Comparison of ENCODE assay signal across 23 cellular contexts in genomic region chr2:134954065-134954464, GRCh38. TPM values are rescaled to one million over a fixed set of nuclear protein-coding genes. Genes with fewer than 3 reads are reported as not detected.
DNase-seq lines count a peak whose midpoint lies in the region; ATAC-seq, FAIRE-seq and TF ChIP-seq lines count a peak whose summit lies in the region.
"Had no signal": no experiment of that assay in that cellular context is flagged by ENCODE, and none has a peak within 500 bp of the region (broad histone marks: within the 10 kb centered on the region; RNA-seq: fewer than 3 reads in every experiment).

No MANE protein-coding gene starts in this region.

- peak overlapping the region; percentile 64 for H3K27ac Mint-ChIP-seq in activated CD4-positive, alpha-beta T cell treated with anti-CD3 and anti-CD28 coated beads, Interleukin-2, amount 10 ng/mL, durations not matched to agents 7 days and 5 days
- H3K27ac Mint-ChIP-seq: CD4-positive, alpha-beta T cell had no signal

- in situ Hi-C loops in HepG2 (cut with HindIII; ENCODE audit: extremely low pct_ligation_motif_present, low pct_unique_long_range_greater_than_20kb) = no loop called here

- ATAC-seq in HepG2 (no peak), right lobe of liver (no peak), HG02870 (IDR thresholded peaks at IDR 0.05; ENCODE audit: unreplicated experiment) (no peak)

- H4K5ac ChIP-seq in H1 (ENCODE audit: insufficient read length, low read depth, low read length) = no peak overlapping the region

- FAIRE-seq in HepG2 (lab: Jason Lieb, UNC) (no peak), H1 (lab: Jason Lieb, UNC) (no peak)

- no peak overlapping the region for H3K18ac ChIP-seq in H1 (ENCODE audit: extremely low read depth, low read length)

- H3K14ac ChIP-seq in H1 (ENCODE audit: insufficient read length) = no peak overlapping the region

- H4K20me1 ChIP-seq in HepG2 (ENCODE audit: insufficient read depth, low read length) (no peaks in the 10 kb centered on the region; the same call in 1 of the 2 replicates), H1 (replicated peaks in 1 of 2; ENCODE audit: control insufficient read depth in 1 of 2, insufficient read depth in 2 of 2, low read length in 2 of 2) (peaks cover 0 to 8% of the 10 kb centered on the region in 2 experiments)

- TSS peak; percentile 1 for BruUV-seq in HepG2 (replicated peaks; lab: Mats Ljungman, UMichigan)

- no peak overlapping the region for H3K4ac ChIP-seq in H1 (replicated peaks; ENCODE audit: insufficient read length, low read depth, low read length)

- TF ChIP-seq POLR2A in HepG2 (IDR thresholded peaks at IDR 0.05; ENCODE audit: insufficient read depth in 1 of 2, low read depth in 2 of 2, low read length in 2 of 2) (no peak), right lobe of liver (IDR thresholded peaks at IDR 0.05) (no peak), H1 (IDR thresholded peaks at IDR 0.05; ENCODE audit: control extremely low read depth in 1 of 2, low read depth in 2 of 2, low read length in 2 of 2) (no peak)

- H3K23me2 ChIP-seq in H1 (ENCODE audit: low read depth, low read length) = no peaks in the 10 kb centered on the region

- H3K23ac ChIP-seq in H1 (ENCODE audit: insufficient read length) = no peak overlapping the region

- H3K36me3 ChIP-seq in HepG2 (replicated peaks in 1 of 2; ENCODE audit: control insufficient read depth in 1 of 2, insufficient read depth in 2 of 2, low read length in 2 of 2) (peaks cover 16 to 72% of the 10 kb centered on the region in 2 experiments), right lobe of liver (peaks cover 6 to 45% (median 24%) of the 10 kb centered on the region in 4 donors), H1 (ENCODE audit: control insufficient read depth in 2 of 4, insufficient read depth in 4 of 4, low read length in 3 of 4) (peaks cover 14 to 71% (median 37%) of the 10 kb centered on the region in 4 experiments)

- H3K4me2 ChIP-seq in HepG2 (ENCODE audit: low read depth, low read length) (no peak overlapping the region), H1 (ENCODE audit: insufficient read depth in 1 of 2, low read depth in 2 of 2, low read length in 2 of 2) (no peak overlapping the region)
- H3K4me2 ChIP-seq: BLaER1, SK-N-SH had no signal

- no peak overlapping the region for H3K4me3 Mint-ChIP-seq in activated CD4-positive, alpha-beta T cell treated with anti-CD3 and anti-CD28 coated beads, Interleukin-2, amount 10 ng/mL, durations not matched to agents 7 days and 5 days
- H3K4me3 Mint-ChIP-seq: CD4-positive, alpha-beta T cell had no signal

- H3K4me1 ChIP-seq in HepG2 (ENCODE audit: insufficient read depth, low read length) = peaks cover 38% of the 10 kb centered on the region
- no peaks in the 10 kb centered on the region for H3K4me1 ChIP-seq in right lobe of liver
- H3K4me1 ChIP-seq in H1 (replicated peaks in 1 of 4; ENCODE audit: control insufficient read depth in 3 of 4, insufficient read depth in 4 of 4, low read length in 3 of 4) = no peaks in the 10 kb centered on the region
- H3K4me1 ChIP-seq: BLaER1 had no signal

- peaks cover 62% of the 10 kb centered on the region for H3K36me3 Mint-ChIP-seq in activated CD4-positive, alpha-beta T cell treated with anti-CD3 and anti-CD28 coated beads, Interleukin-2, amount 10 ng/mL, durations not matched to agents 7 days and 5 days (ENCODE audit: low read depth)

- H2BK12ac ChIP-seq in H1 (ENCODE audit: low read depth, low read length) = no peak overlapping the region

- H3K4me3 ChIP-seq in HepG2 (replicated peaks in 1 of 3; ENCODE audit: insufficient read depth in 1 of 3, low read depth in 2 of 3, low read length in 3 of 3) (no peak overlapping the region), right lobe of liver (no peak overlapping the region), H1 (ENCODE audit: extremely low read depth in 1 of 4, insufficient read depth in 2 of 4, low read depth in 3 of 4, low read length in 4 of 4) (no peak overlapping the region)
- H3K4me3 ChIP-seq: BLaER1, MG63 had no signal

- CTCF ChIA-PET in activated CD4-positive, alpha-beta T cell treated with anti-CD3 and anti-CD28 coated beads, Interleukin-2, amount 10 ng/mL, durations not matched to agents 7 days and 5 days (lab: Charles Lee) = no interaction called here
- CTCF ChIA-PET in HepG2 (lab: Yijun Ruan, JAX; ENCODE audit: low intra/inter-chr PET ratio, low total read pairs) = no interaction called here
- CTCF ChIA-PET in H1 (lab: Charles Lee; ENCODE audit: partially characterized antibody) = interaction anchor here (0.6 kb wide), 1 partner anchor 856 kb away, joined by 5 read pairs; no protein-coding TSS in a partner anchor

- H2BK5ac ChIP-seq in H1 (ENCODE audit: low read depth, low read length) = no peak overlapping the region

- no peak overlapping the region for H2BK120ac ChIP-seq in H1 (replicated peaks; ENCODE audit: low read depth, low read length)

- WGBS in HepG2 (ENCODE audit: low lambda C conversion rate) = 100% methylated on average over 2 of the region's 5 CpGs
- 90% methylated on average over 2 of the region's 5 CpGs for WGBS in right lobe of liver (ENCODE audit: insufficient coverage, low coverage, low lambda C conversion rate, missing lambda C conversion rate)
- 91% methylated on average over 5 of the region's 5 CpGs; no CpG with 5 or more reads in 1 of the 2 experiments for WGBS in H1 (ENCODE audit: extremely low coverage in 1 of 2, insufficient coverage in 1 of 2, insufficient read length in 1 of 2, insufficient replicate concordance in 2 of 2, low coverage in 1 of 2, low lambda C conversion rate in 2 of 2, missing lambda C conversion rate in 1 of 2), 2 experiments

- H3K27ac ChIP-seq in HepG2 (ENCODE audit: extremely low read length, insufficient read depth, low read length) (no peak overlapping the region), right lobe of liver (no peak overlapping the region), H1 (ENCODE audit: low read depth, low read length) (no peak overlapping the region)
- H3K27ac ChIP-seq: BLaER1 had no signal

- no peaks in the 10 kb centered on the region for H3K9me3 Mint-ChIP-seq in activated CD4-positive, alpha-beta T cell treated with anti-CD3 and anti-CD28 coated beads, Interleukin-2, amount 10 ng/mL, durations not matched to agents 7 days and 5 days
- H3K9me3 Mint-ChIP-seq: CD4-positive, alpha-beta T cell had no signal

- no peak overlapping the region for H2BK15ac ChIP-seq in H1 (ENCODE audit: low read length)

- peaks cover 7% of the 10 kb centered on the region; the same call in 1 of the 2 replicates for H3K79me1 ChIP-seq in H1 (ENCODE audit: low read depth, low read length)

- no peak overlapping the region for H3K56ac ChIP-seq in H1 (replicated peaks; ENCODE audit: insufficient read length, low read depth, low read length)

- no peaks in the 10 kb centered on the region for H3K27me3 Mint-ChIP-seq in activated CD4-positive, alpha-beta T cell treated with anti-CD3 and anti-CD28 coated beads, Interleukin-2, amount 10 ng/mL, durations not matched to agents 7 days and 5 days
- H3K27me3 Mint-ChIP-seq: CD4-positive, alpha-beta T cell had no signal

- TF ChIP-seq EP300 in HepG2 (IDR thresholded peaks at IDR 0.05; ENCODE audit: low read depth in 2 of 2, low read length in 2 of 2) (no peak), HepG2 (CRISPR knock-in tag; IDR thresholded peaks at IDR 0.05; ENCODE audit: borderline replicate concordance) (no peak), H1 (IDR thresholded peaks at IDR 0.05; ENCODE audit: borderline replicate concordance in 1 of 2, low read depth in 2 of 2, low read length in 2 of 2) (no peak)

- no peak overlapping the region for H2BK20ac ChIP-seq in H1 (ENCODE audit: low read length)

- DNase-seq in activated CD4-positive, alpha-beta T cell treated with anti-CD3 and anti-CD28 coated beads, Interleukin-2, amount 10 ng/mL, durations not matched to agents 7 days and 5 days = no peak
- no peak for DNase-seq in activated CD4-positive, alpha-beta T cell treated with anti-CD3 and anti-CD28 coated beads for 48 hours
- DNase-seq in HepG2 (ENCODE audit: low spot score) = no peak
- no peak for DNase-seq in right lobe of liver
- DNase-seq in H1 (ENCODE audit: low read depth in 1 of 2, low spot score in 2 of 2) = no peak
- DNase-seq in head of caudate nucleus = no peak
- DNase-seq in cerebellar cortex (ENCODE audit: low spot score) = no peak
- DNase-seq: 8988T; CD4-positive, alpha-beta T cell; COR-L47; DMS53; KBM-7; MG63; NCI-H1105 treated with DMSO at 0.1 percent for 48 hours; NCI-H146; NCI-H1930; NCI-H2107; NCI-H446; NCI-H524 treated with DMSO at 0.1 percent for 48 hours; NCI-H774; SK-N-SH had no signal

- TF ChIP-seq RAD21 in HepG2 (CRISPR knock-in tag; IDR thresholded peaks at IDR 0.05) = no peak
- TF ChIP-seq RAD21 in H1 (IDR thresholded peaks at IDR 0.05 in 1 of 2, conservative IDR thresholded peaks at IDR 0.05 in 1 of 2; ENCODE audit: low read depth in 2 of 2, low read length in 2 of 2) = no peak

- H2AK5ac ChIP-seq in H1 (ENCODE audit: low read depth, low read length) = no peak overlapping the region

- H3K4me1 Mint-ChIP-seq in activated CD4-positive, alpha-beta T cell treated with anti-CD3 and anti-CD28 coated beads, Interleukin-2, amount 10 ng/mL, durations not matched to agents 7 days and 5 days = peaks cover 24% of the 10 kb centered on the region

- H3K27me3 ChIP-seq in HepG2 (ENCODE audit: control insufficient read depth in 1 of 2, insufficient read depth in 2 of 2, low read length in 2 of 2) (no peaks in the 10 kb centered on the region), right lobe of liver (no peaks in the 10 kb centered on the region), H1 (replicated peaks in 1 of 4; ENCODE audit: control insufficient read depth in 3 of 4, extremely low read depth in 1 of 4, insufficient read depth in 3 of 4, low read length in 3 of 4) (no peaks in the 10 kb centered on the region)
- H3K27me3 ChIP-seq: BLaER1, MG63 had no signal

- no peak overlapping the region; the same call in 1 of the 2 replicates for H4K8ac ChIP-seq in H1 (ENCODE audit: extremely low read depth, insufficient read depth, low read length)

- H3K9me3 ChIP-seq in HepG2 (ENCODE audit: low read length) (no peaks in the 10 kb centered on the region), right lobe of liver (no peaks in the 10 kb centered on the region), H1 (ENCODE audit: insufficient read depth in 2 of 2, low read depth in 1 of 2, low read length in 1 of 2) (no peaks in the 10 kb centered on the region)
- H3K9me3 ChIP-seq: BLaER1, MG63, SK-N-SH had no signal

- no peak overlapping the region for H4K91ac ChIP-seq in H1 (replicated peaks; ENCODE audit: insufficient read length, low read length)

- peaks cover 2% of the 10 kb centered on the region for H3K79me2 ChIP-seq in HepG2 (ENCODE audit: insufficient read depth, low read length)
- H3K79me2 ChIP-seq in H1 (ENCODE audit: control insufficient read depth in 1 of 2, insufficient read depth in 2 of 2, low read length in 2 of 2) = peaks cover 0 to 4% of the 10 kb centered on the region in 2 experiments; a peak in 1 of 4 replicates

- intact Hi-C loops in HepG2 (cut with micrococcal nuclease; ENCODE audit: unreplicated experiment) (no loop called here), right lobe of liver (cut with DNase I) (no loop called here), head of caudate nucleus (cut with DNase I) (no loop called here)

- H3K9ac ChIP-seq in HepG2 (ENCODE audit: insufficient read depth, low read depth, low read length) (no peak overlapping the region), H1 (replicated peaks in 1 of 4; ENCODE audit: extremely low read depth in 1 of 4, low read depth in 3 of 4, low read length in 3 of 4) (0 out of 7 replicates have a peak overlapping the region, but pooled peaks of 1 of the 4 experiments have one; percentile 27)
- H3K9ac ChIP-seq: BLaER1, SK-N-SH had no signal

- H2AFZ ChIP-seq in HepG2 (ENCODE audit: low read length) (no peak overlapping the region), H1 (ENCODE audit: low read length) (no peak overlapping the region)

- TF ChIP-seq CTCF in HepG2 (CRISPR knock-in tag; IDR thresholded peaks at IDR 0.05) (no peak), right lobe of liver (IDR thresholded peaks at IDR 0.05) (no peak), H1 (IDR thresholded peaks at IDR 0.05; ENCODE audit: control extremely low read depth in 1 of 3, insufficient read depth in 1 of 3, low read depth in 1 of 3, low read length in 3 of 3) (no peak)

- POLR2A ChIA-PET in activated CD4-positive, alpha-beta T cell treated with anti-CD3 and anti-CD28 coated beads, Interleukin-2, amount 10 ng/mL, durations not matched to agents 7 days and 5 days (lab: Charles Lee) = no interaction called here
- POLR2A ChIA-PET in HepG2 (lab: Yijun Ruan, JAX) (no interaction called here), H1 (lab: Charles Lee; ENCODE audit: partially characterized antibody) (no interaction called here)

RNA-seq across cellular contexts. Expression of gene CCNT2, which starts 35.4 kb away (rescaled TPM):
- 10 to 100 TPM; 43.5 to 50.4 TPM for total RNA-seq in activated CD4-positive, alpha-beta T cell treated with anti-CD3 and anti-CD28 coated beads, Interleukin-2, amount 10 ng/mL, durations not matched to agents 7 days and 5 days
- total RNA-seq in HepG2 (2016; rRNA removed; fragmentation: Illumina TruSeq; extraction: Trizol) (31.2 and 34.4 TPM in 2 replicates), right lobe of liver (10 to 100 TPM; 13.2 to 23.6 (median 17.5) TPM)
- total RNA-seq in HepG2 (2016; cell fraction: cytosol; rRNA removed; fragmentation: Illumina TruSeq; extraction: Trizol; ENCODE audit: low read depth) = 11.1 and 11.5 TPM in 2 replicates
- total RNA-seq in HepG2 (2016; cell fraction: insoluble cytoplasmic fraction; rRNA removed; fragmentation: Illumina TruSeq; extraction: Trizol) = 30.1 and 32.4 TPM in 2 replicates
- 9.5 and 11.8 TPM in 2 replicates for total RNA-seq in HepG2 (2016; cell fraction: membrane; rRNA removed; fragmentation: Illumina TruSeq; extraction: Trizol)
- total RNA-seq in HepG2 (2016; cell fraction: nucleus; rRNA removed; fragmentation: Illumina TruSeq; extraction: Trizol) = 89.2 and 92.5 TPM in 2 replicates
- polyA plus RNA-seq in HepG2 (2011; rRNA removed) (20.5 and 22.1 TPM in 2 replicates), H1 (2011; rRNA removed) (13.0 and 17.7 TPM in 2 replicates)
- polyA plus RNA-seq in HepG2 (2011; cell fraction: cytosol; rRNA removed) = 7.2 and 8.5 TPM in 2 replicates
- polyA plus RNA-seq in HepG2 (2011; cell fraction: nucleus; rRNA removed) = 44.4 and 46.0 TPM in 2 replicates
- polyA plus RNA-seq in HepG2 (2012) = 19.5 and 23.0 TPM in 2 replicates
- polyA plus RNA-seq in HepG2 (2016; cell fraction: cytosol; fragmentation: Illumina TruSeq; extraction: Trizol; ENCODE audit: low read depth) = 0.57 and 0.70 TPM in 2 replicates
- 19.6 and 20.9 TPM in 2 replicates for polyA plus RNA-seq in HepG2 (2016; cell fraction: insoluble cytoplasmic fraction; fragmentation: Illumina TruSeq; extraction: Trizol; ENCODE audit: low read depth)
- 2.3 and 2.4 TPM in 2 replicates for polyA plus RNA-seq in HepG2 (2016; cell fraction: membrane; fragmentation: Illumina TruSeq; extraction: Trizol; ENCODE audit: low read depth)
- polyA plus RNA-seq in HepG2 (2016; cell fraction: nucleus; fragmentation: Illumina TruSeq; extraction: Trizol; ENCODE audit: insufficient read depth, low read depth) = 96.7 and 102 TPM in 2 replicates
- polyA minus RNA-seq in HepG2 (2011; rRNA and poly(A)+ RNA removed; ENCODE audit: low replicate concordance) = 16.2 and 33.3 TPM in 2 replicates
- 23.0 and 26.5 TPM in 2 replicates for polyA minus RNA-seq in HepG2 (2011; cell fraction: cytosol; rRNA and poly(A)+ RNA removed)
- 175 and 178 TPM in 2 replicates for polyA minus RNA-seq in HepG2 (2011; cell fraction: nucleus; rRNA and poly(A)+ RNA removed)
- total RNA-seq in H1 (2021; fragmentation: NEBNext Ultra II Directional; extraction: Animal tissue kit (Norgen Biotek cat#: 25700)) = 38.3 and 39.7 TPM in 2 replicates
- polyA plus RNA-seq in H1 (2011; cell fraction: cytosol; rRNA removed) = 14.2 TPM
- polyA plus RNA-seq in H1 (2011; cell fraction: nucleus; rRNA removed) = 22.4 TPM
- polyA plus RNA-seq in H1 (2012, experiment 1 of 2) = 16.5 to 22.7 TPM (median 20.5 TPM) in 4 replicates
- 1.2 TPM for polyA plus RNA-seq in H1 (2012, experiment 2 of 2)
- polyA plus RNA-seq in H1 (2013, experiment 1 of 2) = 24.8 TPM
- polyA plus RNA-seq in H1 (2013, experiment 2 of 2) = 23.8 TPM
- 34.3 and 61.4 TPM in 2 replicates for polyA minus RNA-seq in H1 (2011; rRNA and poly(A)+ RNA removed)
- polyA minus RNA-seq in H1 (2011; cell fraction: cytosol; rRNA and poly(A)+ RNA removed) = 29.1 TPM
- polyA minus RNA-seq in H1 (2011; cell fraction: nucleus; rRNA and poly(A)+ RNA removed) = 68.9 TPM
